ENCODE assay signal across 1 cellular context in genomic region chr2:169362346-169363026, GRCh38.
TF ChIP-seq lines count a peak whose summit lies in the region.

Gene LRP2, minus strand, starts transcription at chr2:169362534. Its CDS starts 135 bp downstream, at chr2:169362399.

TF ChIP-seq in HEK293, 187 proteins besides CTCF, POLR2A, EP300 and RAD21 (continued from another document and continues in another):
- TF ChIP-seq PRDM10 (tag by site-specific recombination; IDR thresholded peaks at IDR 0.05), result no peak
- TF ChIP-seq ZNF18 (tag by site-specific recombination; IDR thresholded peaks at IDR 0.05), result peak; percentile 75
- TF ChIP-seq ZBTB48 (tag by site-specific recombination; IDR thresholded peaks at IDR 0.05), result peak; percentile 77; the same call in 1 of the 2 replicates
- TF ChIP-seq EGR2 (tag by site-specific recombination; IDR thresholded peaks at IDR 0.05; ENCODE audit: low read depth), result peak; percentile 62
- TF ChIP-seq ZNF133 (tag by site-specific recombination; IDR thresholded peaks at IDR 0.05), result no peak
- TF ChIP-seq ZNF518A (tag by site-specific recombination; conservative IDR thresholded peaks at IDR 0.05; ENCODE audit: low read depth), result no peak
- no peak for TF ChIP-seq AEBP2 (tag by site-specific recombination; IDR thresholded peaks at IDR 0.05; ENCODE audit: borderline replicate concordance)
- no peak for TF ChIP-seq ZNF596 (tag by site-specific recombination; IDR thresholded peaks at IDR 0.05)
- TF ChIP-seq KLF16 (tag by site-specific recombination; IDR thresholded peaks at IDR 0.05), result peak; percentile 89
- TF ChIP-seq ZIC2 (tag by site-specific recombination; IDR thresholded peaks at IDR 0.05), result peak; percentile 73
- TF ChIP-seq GLI2 (tag by site-specific recombination; IDR thresholded peaks at IDR 0.05; ENCODE audit: borderline replicate concordance, low read depth), result no peak
- TF ChIP-seq KLF8 (tag by site-specific recombination; IDR thresholded peaks at IDR 0.05), result peak; percentile 64; the same call in 1 of the 2 replicates
- TF ChIP-seq ZSCAN18 (tag by site-specific recombination; IDR thresholded peaks at IDR 0.05), result no peak
- TF ChIP-seq ZXDB (tag by site-specific recombination; IDR thresholded peaks at IDR 0.05), result peak; percentile 29; the same call in 1 of the 2 replicates
- TF ChIP-seq ZBTB17 (tag by site-specific recombination; IDR thresholded peaks at IDR 0.05), result 0 out of 2 replicates have a peak, but pooled peaks have one; percentile 11
- 0 out of 2 replicates have a peak, but pooled peaks have one; percentile 28 for TF ChIP-seq KLF7 (tag by site-specific recombination; IDR thresholded peaks at IDR 0.05; ENCODE audit: borderline replicate concordance)
- 0 out of 2 replicates have a peak, but pooled peaks have one; percentile 13 for TF ChIP-seq ZBTB10 (tag by site-specific recombination; IDR thresholded peaks at IDR 0.05)
- TF ChIP-seq ZNF398 (tag by site-specific recombination; IDR thresholded peaks at IDR 0.05), result peak; percentile 16; the same call in 1 of the 2 replicates
- TF ChIP-seq KLF9 (tag by site-specific recombination; IDR thresholded peaks at IDR 0.05; ENCODE audit: low read depth), result peak; percentile 90
- TF ChIP-seq ZNF777 (tag by site-specific recombination; IDR thresholded peaks at IDR 0.05; ENCODE audit: borderline replicate concordance), result peak; percentile 17; the same call in 1 of the 2 replicates
- peak; percentile 100 for TF ChIP-seq ZBTB20 (tag by site-specific recombination; IDR thresholded peaks at IDR 0.05)
- TF ChIP-seq ZBTB7A (tag by site-specific recombination; IDR thresholded peaks at IDR 0.05; ENCODE audit: low read depth), result 0 out of 2 replicates have a peak, but pooled peaks have one; percentile 23
- TF ChIP-seq TSHZ1 (tag by site-specific recombination; IDR thresholded peaks at IDR 0.05; ENCODE audit: borderline replicate concordance), result 0 out of 2 replicates have a peak, but pooled peaks have one; percentile 45
- peak; percentile 43; the same call in 1 of the 2 replicates for TF ChIP-seq ZNF600 (tag by site-specific recombination; IDR thresholded peaks at IDR 0.05)
- peak; percentile 68 for TF ChIP-seq KLF17 (tag by site-specific recombination; IDR thresholded peaks at IDR 0.05)
- no peak for TF ChIP-seq ZNF514 (tag by site-specific recombination; IDR thresholded peaks at IDR 0.05)
- peak; percentile 9; the same call in 1 of the 2 replicates for TF ChIP-seq ZNF16 (tag by site-specific recombination; IDR thresholded peaks at IDR 0.05; ENCODE audit: low read depth)
- peak; percentile 31; the same call in 1 of the 2 replicates for TF ChIP-seq ZNF76 (tag by site-specific recombination; IDR thresholded peaks at IDR 0.05; ENCODE audit: borderline replicate concordance, low read depth)
